1 cellular context compared by ENCODE assay signal in genomic region chr5:52787600-52788504, GRCh38.
TF ChIP-seq lines count a peak whose summit lies in the region.

TSS of gene ITGA1 (plus strand) at chr5:52787916. CDS start at chr5:52788354, 438 bp downstream.
TSS of gene PELO (plus strand) at chr5:52787916. CDS start at chr5:52800395, 12,479 bp downstream.

TF ChIP-seq in HepG2, 621 proteins besides CTCF, POLR2A, EP300 and RAD21 (continued from another document and continues in another):
- TF ChIP-seq ZNF318 (CRISPR knock-in tag; IDR thresholded peaks at IDR 0.05) (peak; percentile 86; the same call in 1 of the 2 replicates), SIX4 (CRISPR knock-in tag; IDR thresholded peaks at IDR 0.05) (no peak), ZNF660 (CRISPR knock-in tag; IDR thresholded peaks at IDR 0.05; ENCODE audit: borderline replicate concordance, low read depth) (no peak), LRRFIP1 (CRISPR knock-in tag; conservative IDR thresholded peaks at IDR 0.05) (no peak), ZNF101 (CRISPR knock-in tag; IDR thresholded peaks at IDR 0.05; ENCODE audit: borderline replicate concordance, low read depth) (peak; percentile 86; the same call in 1 of the 2 replicates), MEIS1 (CRISPR knock-in tag; IDR thresholded peaks at IDR 0.05; ENCODE audit: borderline replicate concordance) (0 out of 2 replicates have a peak, but pooled peaks have one; percentile 60), MED13 (CRISPR knock-in tag; IDR thresholded peaks at IDR 0.05) (no peak), ZNF3 (CRISPR knock-in tag; IDR thresholded peaks at IDR 0.05) (no peak), NCOA2 (CRISPR knock-in tag; IDR thresholded peaks at IDR 0.05) (peak; percentile 51; the same call in 1 of the 2 replicates), ZFP91 (CRISPR knock-in tag; IDR thresholded peaks at IDR 0.05; ENCODE audit: borderline replicate concordance) (peak; percentile 99), RNF2 (conservative IDR thresholded peaks at IDR 0.05; ENCODE audit: low read depth) (no peak), CAMTA2 (CRISPR knock-in tag; IDR thresholded peaks at IDR 0.05; ENCODE audit: borderline replicate concordance) (peak; percentile 35; the same call in 1 of the 2 replicates), ZNF761 (CRISPR knock-in tag; conservative IDR thresholded peaks at IDR 0.05) (no peak), ZUFSP (CRISPR knock-in tag; IDR thresholded peaks at IDR 0.05; ENCODE audit: borderline replicate concordance) (no peak), LCORL (IDR thresholded peaks at IDR 0.05) (no peak), LCORL (CRISPR knock-in tag; IDR thresholded peaks at IDR 0.05) (peak; percentile 86), ZNF235 (CRISPR knock-in tag; IDR thresholded peaks at IDR 0.05; ENCODE audit: borderline replicate concordance) (no peak; the same call in 1 of the 2 replicates), TBX2 (CRISPR knock-in tag; IDR thresholded peaks at IDR 0.05; ENCODE audit: borderline replicate concordance) (peak; percentile 85), SCMH1 (CRISPR knock-in tag; IDR thresholded peaks at IDR 0.05; ENCODE audit: borderline replicate concordance) (no peak), NAIF1 (CRISPR knock-in tag; IDR thresholded peaks at IDR 0.05; ENCODE audit: borderline replicate concordance) (no peak; the same call in 1 of the 2 replicates), ZBTB10 (CRISPR knock-in tag; IDR thresholded peaks at IDR 0.05; ENCODE audit: borderline replicate concordance) (no peak), NFKB2 (CRISPR knock-in tag; IDR thresholded peaks at IDR 0.05; ENCODE audit: borderline replicate concordance) (peak; percentile 43; the same call in 1 of the 2 replicates), BRD4 (CRISPR knock-in tag; IDR thresholded peaks at IDR 0.05) (no peak), ZNF605 (CRISPR knock-in tag; IDR thresholded peaks at IDR 0.05) (peak; percentile 91), ZNF460 (CRISPR knock-in tag; IDR thresholded peaks at IDR 0.05; ENCODE audit: borderline replicate concordance) (no peak), ZNF841 (CRISPR knock-in tag; IDR thresholded peaks at IDR 0.05; ENCODE audit: borderline replicate concordance) (no peak), ZNF546 (CRISPR knock-in tag; conservative IDR thresholded peaks at IDR 0.05) (no peak), HIC2 (CRISPR knock-in tag; IDR thresholded peaks at IDR 0.05; ENCODE audit: low read depth) (0 out of 2 replicates have a peak, but pooled peaks have one; percentile 27), TSC22D2 (CRISPR knock-in tag; IDR thresholded peaks at IDR 0.05; ENCODE audit: borderline replicate concordance) (peak; percentile 47; the same call in 1 of the 2 replicates), HDAC2 (CRISPR knock-in tag; IDR thresholded peaks at IDR 0.05) (peak; percentile 51), ZNF17 (CRISPR knock-in tag; IDR thresholded peaks at IDR 0.05) (no peak), PAXIP1 (CRISPR knock-in tag; conservative IDR thresholded peaks at IDR 0.05) (peak; percentile 76), ZNF691 (CRISPR knock-in tag; IDR thresholded peaks at IDR 0.05; ENCODE audit: borderline replicate concordance, low read depth) (peak; percentile 83)
